ENCODE assay signal across 9 cellular contexts in the genomic region with DNA sequence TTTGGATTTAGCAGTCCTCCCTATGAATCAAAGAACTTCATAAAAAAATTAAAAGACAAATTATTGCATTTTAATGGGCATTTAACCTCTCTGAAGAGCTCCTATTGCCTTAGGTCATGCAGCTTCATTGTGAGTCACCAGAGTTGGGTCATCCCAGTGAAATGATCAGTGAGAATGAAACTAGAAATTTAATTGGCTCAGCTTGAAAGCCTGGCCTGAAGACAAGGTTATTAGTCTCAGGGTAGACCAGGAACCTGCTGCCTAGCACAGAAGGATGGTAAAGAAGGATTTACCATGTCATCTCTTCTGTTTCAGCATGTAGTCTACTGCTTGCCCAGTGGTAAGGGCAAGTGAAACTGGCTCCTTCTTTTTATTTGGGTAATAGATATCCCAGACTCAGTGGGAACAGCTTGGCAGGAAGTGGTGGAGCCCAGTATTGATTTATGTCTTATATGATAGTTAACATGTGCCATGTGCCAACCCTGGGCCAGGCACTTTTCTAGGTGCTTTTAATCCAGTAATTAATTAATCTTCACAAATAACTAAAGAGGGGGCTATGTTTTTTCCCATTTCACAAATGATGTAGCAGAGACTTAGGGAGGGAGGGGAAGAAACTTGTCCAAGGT. TPM values are rescaled to one million over a fixed set of nuclear protein-coding genes. Genes with fewer than 3 reads are reported as not detected.
DNase-seq lines count a peak whose midpoint lies in the region; ATAC-seq and TF ChIP-seq lines count a peak whose summit lies in the region.
"Had no signal": no experiment of that assay in that cellular context is flagged by ENCODE, and none has a peak within 500 bp of the region (broad histone marks: within the 10 kb centered on the region; RNA-seq: fewer than 3 reads in every experiment).

No MANE protein-coding gene starts in this region.

- H3K27ac Mint-ChIP-seq in T-cell: no peak overlapping the region

- H3K4me1 ChIP-seq in HCT116 (ENCODE audit: control insufficient read depth in 1 of 2, insufficient read depth in 2 of 2, low read length in 2 of 2) (peaks cover 4 to 15% of the 10 kb centered on the region in 2 experiments; a peak in 3 of 4 replicates), hepatocyte (ENCODE audit: insufficient read depth) (no peaks in the 10 kb centered on the region)

- RAD21 ChIA-PET in HCT116 (lab: Charles Lee; ENCODE audit: low non-redundant PET in 1 of 2, low total read pairs in 2 of 2, uncharacterized antibody in 2 of 2, unreplicated experiment in 2 of 2): no interaction called here

- no peaks in the 10 kb centered on the region for H3K9me3 Mint-ChIP-seq in T-cell

- H3K27ac ChIP-seq in HCT116 (ENCODE audit: low read depth, low read length): no peak overlapping the region
- no peak overlapping the region for H3K27ac ChIP-seq in hepatocyte
- H3K27ac ChIP-seq: vagina had no signal

- H3K9ac ChIP-seq in HCT116 (ENCODE audit: low read length): no peak overlapping the region

- H3K36me3 ChIP-seq in HCT116 (ENCODE audit: control insufficient read depth in 1 of 2, insufficient read depth in 2 of 2, low read length in 2 of 2) (no peaks in the 10 kb centered on the region), hepatocyte (replicated peaks; ENCODE audit: insufficient read depth, low read depth) (no peaks in the 10 kb centered on the region)
- H3K36me3 ChIP-seq: vagina had no signal

- CTCF ChIA-PET in HCT116 (lab: Charles Lee) (interaction anchor here (1.9 kb wide), 1 partner anchor 18 kb away, joined by 8 read pairs; no protein-coding TSS in a partner anchor), T-cell (lab: Charles Lee) (interaction anchor here in 1 of 2 donors (0.7 kb wide), 1 partner anchor 10 kb away, joined by 3 read pairs; no protein-coding TSS in a partner anchor)

- H3K4me1 Mint-ChIP-seq in T-cell: peaks cover 0 to 14% (median 0%) of the 10 kb centered on the region in 3 donors

- no peak for TF ChIP-seq RAD21 in HCT116 (IDR thresholded peaks at IDR 0.05; ENCODE audit: low read depth)

- peaks cover 10 to 12% of the 10 kb centered on the region in 2 donors for H3K27me3 Mint-ChIP-seq in T-cell

- no peaks in the 10 kb centered on the region for H4K20me1 ChIP-seq in HCT116 (ENCODE audit: insufficient read depth)
- no peaks in the 10 kb centered on the region for H4K20me1 ChIP-seq in hepatocyte (ENCODE audit: insufficient read depth, poor library complexity, severe bottlenecking)

- no peaks in the 10 kb centered on the region for H3K36me3 Mint-ChIP-seq in T-cell

- H3K9me2 ChIP-seq in HCT116 (ENCODE audit: insufficient read depth): no peaks in the 10 kb centered on the region
- H3K9me2 ChIP-seq in hepatocyte (replicated peaks; ENCODE audit: insufficient read depth): no peaks in the 10 kb centered on the region

- POLR2A ChIA-PET in HCT116 (lab: Charles Lee) (interaction anchor here (1.1 to 1.2 kb wide), 2 partner anchors 14 to 16 kb away, joined by 3 read pairs; no protein-coding TSS in a partner anchor), T-cell (lab: Charles Lee) (interaction anchor here in 1 of 2 donors (0.5 to 0.6 kb wide), 2 partner anchors 206 to 1844 kb away, joined by 3 read pairs; no protein-coding TSS in a partner anchor)

- no peak overlapping the region for H3K4me3 ChIP-seq in HCT116 (replicated peaks in 1 of 2; ENCODE audit: low read depth in 1 of 2, low read length in 2 of 2)
- H3K4me3 ChIP-seq in hepatocyte: no peak overlapping the region
- H3K4me3 ChIP-seq: vagina had no signal

- peak overlapping the region; percentile 59 for H3K4me2 ChIP-seq in HCT116 (ENCODE audit: low read length)
- H3K4me2 ChIP-seq in hepatocyte: no peak overlapping the region

- H3K27me3 ChIP-seq in HCT116 (ENCODE audit: insufficient read depth, low read length) (no peaks in the 10 kb centered on the region), hepatocyte (no peaks in the 10 kb centered on the region)
- H3K27me3 ChIP-seq: vagina had no signal

- no peak overlapping the region for H2AFZ ChIP-seq in HCT116 (ENCODE audit: low read depth, low read length, poor library complexity, severe bottlenecking)
- H2AFZ ChIP-seq in hepatocyte: no peak overlapping the region

- no peak for TF ChIP-seq POLR2A in HCT116 (IDR thresholded peaks at IDR 0.05; ENCODE audit: borderline replicate concordance, extremely low read depth, insufficient read depth, insufficient read length)

- DNase-seq in EH (ENCODE audit: low read depth) (peak; percentile 93), HCT116 (ENCODE audit: low read depth, low spot score) (peak; percentile 51), RPMI7951 (ENCODE audit: low read depth) (peak; percentile 90), hepatocyte (ENCODE audit: low spot score) (peak; percentile 25), T-cell (no peak), NCI-H1105 treated with DMSO at 0.1 percent for 48 hours (lab: John Stamatoyannopoulos, UW) (no peak)
- DNase-seq in stimulated activated CD4-positive, alpha-beta T cell treated with anti-CD3 and anti-CD28 coated beads, Interleukin-4, amount 100 ng/mL, for 4 hours: no peak

- BruUV-seq in HCT116 (replicated peaks; lab: Mats Ljungman, UMichigan): no TSS peak

- H3K79me2 ChIP-seq in HCT116 (ENCODE audit: insufficient read depth, low read length) (no peaks in the 10 kb centered on the region), hepatocyte (no peaks in the 10 kb centered on the region)

- H3K9me3 ChIP-seq in HCT116 (ENCODE audit: control insufficient read depth in 1 of 2, insufficient read depth in 1 of 2, low read depth in 1 of 2, low read length in 2 of 2) (no peaks in the 10 kb centered on the region), hepatocyte (ENCODE audit: low read depth) (no peaks in the 10 kb centered on the region)
- H3K9me3 ChIP-seq: vagina had no signal

- H3K4me3 Mint-ChIP-seq in T-cell: no peak overlapping the region

- ATAC-seq in HCT116 (peak; percentile 89), T-cell (replicated peaks in 1 of 4) (no peak), HG02870 (IDR thresholded peaks at IDR 0.05; ENCODE audit: unreplicated experiment) (no peak)

- TF ChIP-seq CTCF in HCT116 (IDR thresholded peaks at IDR 0.05 in 2 of 3, conservative IDR thresholded peaks at IDR 0.05 in 1 of 3; ENCODE audit: borderline replicate concordance in 1 of 3, insufficient read depth in 1 of 3, low read depth in 2 of 3, low read length in 2 of 3): no peak
- TF ChIP-seq CTCF in hepatocyte (IDR thresholded peaks at IDR 0.05; ENCODE audit: poor library complexity): no peak

- intact Hi-C loops in HCT116 (cut with micrococcal nuclease): no loop called here

TF ChIP-seq in HCT116, 20 proteins besides CTCF, POLR2A, EP300 and RAD21 (continues in another document):
- TF ChIP-seq EZH2phosphoT487 (IDR thresholded peaks at IDR 0.05; ENCODE audit: borderline replicate concordance) (no peak), EGR1 (IDR thresholded peaks at IDR 0.05; ENCODE audit: low read depth) (no peak), ZFX (IDR thresholded peaks at IDR 0.05) (no peak), SRF (IDR thresholded peaks at IDR 0.05; ENCODE audit: low read depth) (no peak), ZNF274 (IDR thresholded peaks at IDR 0.05; ENCODE audit: low read depth, low read length) (no peak), YY1 (IDR thresholded peaks at IDR 0.05; ENCODE audit: extremely low read depth, insufficient replicate concordance, low read depth, low read length) (no peak), CEBPB (IDR thresholded peaks at IDR 0.05; ENCODE audit: low read depth) (peak; percentile 77), CBX3 (IDR thresholded peaks at IDR 0.05; ENCODE audit: low read depth) (no peak)
- TF ChIP-seq, protein P1, sequence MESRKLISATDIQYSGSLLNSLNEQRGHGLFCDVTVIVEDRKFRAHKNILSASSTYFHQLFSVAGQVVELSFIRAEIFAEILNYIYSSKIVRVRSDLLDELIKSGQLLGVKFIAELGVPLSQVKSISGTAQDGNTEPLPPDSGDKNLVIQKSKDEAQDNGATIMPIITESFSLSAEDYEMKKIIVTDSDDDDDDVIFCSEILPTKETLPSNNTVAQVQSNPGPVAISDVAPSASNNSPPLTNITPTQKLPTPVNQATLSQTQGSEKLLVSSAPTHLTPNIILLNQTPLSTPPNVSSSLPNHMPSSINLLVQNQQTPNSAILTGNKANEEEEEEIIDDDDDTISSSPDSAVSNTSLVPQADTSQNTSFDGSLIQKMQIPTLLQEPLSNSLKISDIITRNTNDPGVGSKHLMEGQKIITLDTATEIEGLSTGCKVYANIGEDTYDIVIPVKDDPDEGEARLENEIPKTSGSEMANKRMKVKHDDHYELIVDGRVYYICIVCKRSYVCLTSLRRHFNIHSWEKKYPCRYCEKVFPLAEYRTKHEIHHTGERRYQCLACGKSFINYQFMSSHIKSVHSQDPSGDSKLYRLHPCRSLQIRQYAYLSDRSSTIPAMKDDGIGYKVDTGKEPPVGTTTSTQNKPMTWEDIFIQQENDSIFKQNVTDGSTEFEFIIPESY (IDR thresholded peaks at IDR 0.05; ENCODE audit: extremely low read depth, insufficient replicate concordance, low read length): no peak
- TF ChIP-seq, protein P2, sequence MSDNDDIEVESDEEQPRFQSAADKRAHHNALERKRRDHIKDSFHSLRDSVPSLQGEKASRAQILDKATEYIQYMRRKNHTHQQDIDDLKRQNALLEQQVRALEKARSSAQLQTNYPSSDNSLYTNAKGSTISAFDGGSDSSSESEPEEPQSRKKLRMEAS (IDR thresholded peaks at IDR 0.05): peak; percentile 46; the same call in 1 of the 2 replicates

RNA-seq across cellular contexts. Expression of a gene that starts 23.6 kb away (rescaled TPM):
- total RNA-seq in HCT116 (2021; ENCODE audit: unreplicated experiment): 22.2 TPM
- polyA plus RNA-seq in HCT116 (2012): 43.6 and 44.3 TPM in 2 replicates
- 1.7 and 2.2 TPM in 2 replicates for total RNA-seq in RPMI7951 (2014; rRNA removed; shearing (Covaris generic))
- 73.5 and 76.3 TPM in 2 replicates for total RNA-seq in hepatocyte
- 32.9 and 45.3 TPM in 2 replicates for polyA plus RNA-seq in hepatocyte
- total RNA-seq in T-cell: under 1 TPM in 3 of 5 donors, not detected in 2; 0.03 to 0.15 (median 0.09) TPM

Comparison
In these comparisons a context has a peak if more than half of its experiments do, and no peak if none do; other contexts are left out.
1. DNase-seq: peak in EH (single experiment), HCT116 (single experiment), RPMI7951 (single experiment) and hepatocyte (single experiment); none in T-cell (0 of 34), stimulated activated CD4-positive, alpha-beta T cell treated with anti-CD3 and anti-CD28 coated beads, Interleukin-4, amount 100 ng/mL, for 4 hours (0 of 2) and NCI-H1105 treated with DMSO at 0.1 percent for 48 hours (single experiment).